In the genomic region with DNA sequence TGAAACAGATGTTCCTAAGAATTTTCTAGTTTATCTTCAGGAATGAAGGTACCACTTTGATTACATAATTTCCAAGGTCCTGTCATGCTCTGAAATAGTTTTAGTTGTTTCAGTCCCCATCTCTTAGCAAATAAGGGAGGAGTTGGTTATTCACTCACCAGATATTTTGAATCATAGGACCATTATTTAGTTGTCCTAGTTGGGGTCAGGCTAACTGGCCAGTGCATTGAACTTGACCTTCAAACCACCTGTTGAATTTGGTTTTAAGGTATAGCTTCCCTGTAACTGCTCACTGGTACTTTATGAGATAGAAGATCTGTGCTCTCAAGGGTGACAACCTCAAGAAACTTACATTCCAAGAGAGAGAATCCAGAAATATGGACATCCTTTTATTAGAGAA, we compare ENCODE assay signal across 15 cellular contexts. TPM values are rescaled to one million over a fixed set of nuclear protein-coding genes. Genes with fewer than 3 reads are reported as not detected.
DNase-seq lines count a peak whose midpoint lies in the region; ATAC-seq and TF ChIP-seq lines count a peak whose summit lies in the region.
"Had no signal": no experiment of that assay in that cellular context is flagged by ENCODE, and none has a peak within 500 bp of the region (broad histone marks: within the 10 kb centered on the region; RNA-seq: fewer than 3 reads in every experiment).

No MANE protein-coding gene starts in this region.

- TF ChIP-seq CTCF in RWPE2 (IDR thresholded peaks at IDR 0.05; ENCODE audit: poor library complexity, severe bottlenecking) (no peak), stomach (IDR thresholded peaks at IDR 0.05) (no peak)

- peaks cover 2% of the 10 kb centered on the region for H3K9me3 Mint-ChIP-seq in activated naive CD4-positive, alpha-beta T cell treated with anti-CD3 and anti-CD28 coated beads for 36 hours
- peaks cover 0 to 2% (median 0%) of the 10 kb centered on the region in 6 donors for H3K9me3 Mint-ChIP-seq in immature natural killer cell

- H3K27ac ChIP-seq in RWPE2 (ENCODE audit: poor library complexity, severe bottlenecking), result peak overlapping the region; percentile 84
- H3K27ac ChIP-seq in stomach, result peak overlapping the region in 3 of 5 donors; percentile 68 to 78 (median 71)

- H3K4me1 Mint-ChIP-seq in activated naive CD4-positive, alpha-beta T cell treated with anti-CD3 and anti-CD28 coated beads for 36 hours (ENCODE audit: low read depth), result peaks cover 88% of the 10 kb centered on the region
- H3K4me1 Mint-ChIP-seq in immature natural killer cell, result peaks cover 92 to 98% of the 10 kb centered on the region in 2 donors

- DNase-seq in activated naive CD4-positive, alpha-beta T cell treated with anti-CD3 and anti-CD28 coated beads for 36 hours, result no peak
- no peak for DNase-seq in activated naive CD4-positive, alpha-beta T cell treated with Interleukin-2 at 50 U/mL for 16 hours
- DNase-seq in RWPE2 (ENCODE audit: low spot score), result no peak
- no peak for DNase-seq in immature natural killer cell
- DNase-seq in stomach, result no peak
- DNase-seq in putamen (ENCODE audit: low spot score), result no peak
- no peak for DNase-seq in NCI-H146 (lab: John Stamatoyannopoulos, UW)
- DNase-seq: activated T-cell treated with anti-CD3 and anti-CD28 coated beads for 4 hours; effector CD8-positive, alpha-beta T cell; mesendoderm; NCI-H2081; SHP77 treated with DMSO at 0.1 percent for 48 hours; tibial artery had no signal

- H3K9me3 ChIP-seq in RWPE2 (ENCODE audit: severe bottlenecking) (no peaks in the 10 kb centered on the region), stomach (no peaks in the 10 kb centered on the region)
- H3K9me3 ChIP-seq: tibial artery had no signal

- TF ChIP-seq EP300 in stomach (IDR thresholded peaks at IDR 0.05), result no peak

- no peak for TF ChIP-seq POLR2A in stomach (IDR thresholded peaks at IDR 0.05)

- intact Hi-C loops in activated naive CD4-positive, alpha-beta T cell treated with anti-CD3 and anti-CD28 coated beads for 36 hours (cut with micrococcal nuclease), result loop anchor here (2.0 kb wide), 1 partner anchor 63 kb away; no protein-coding TSS in a partner anchor
- intact Hi-C loops in stomach (cut with DNase I; ENCODE audit: low total_unique reads), result no loop called here

- H3K27ac Mint-ChIP-seq in activated naive CD4-positive, alpha-beta T cell treated with anti-CD3 and anti-CD28 coated beads for 36 hours, result peak overlapping the region; percentile 97
- H3K27ac Mint-ChIP-seq in immature natural killer cell, result peak overlapping the region; percentile 71 to 88 (median 80)

- no peaks in the 10 kb centered on the region for H3K27me3 ChIP-seq in RWPE2 (ENCODE audit: insufficient read depth, poor library complexity, severe bottlenecking)
- no peaks in the 10 kb centered on the region for H3K27me3 ChIP-seq in stomach
- H3K27me3 ChIP-seq: tibial artery had no signal

- H3K4me3 ChIP-seq in RWPE2 (ENCODE audit: severe bottlenecking) (no peak overlapping the region), stomach (no peak overlapping the region)
- H3K4me3 ChIP-seq: tibial artery had no signal

- no peaks in the 10 kb centered on the region for H3K36me3 ChIP-seq in RWPE2 (ENCODE audit: low read depth)
- H3K36me3 ChIP-seq in stomach, result no peaks in the 10 kb centered on the region
- H3K36me3 ChIP-seq: tibial artery had no signal

- peaks cover 11% of the 10 kb centered on the region for H3K36me3 Mint-ChIP-seq in activated naive CD4-positive, alpha-beta T cell treated with anti-CD3 and anti-CD28 coated beads for 36 hours (ENCODE audit: low read depth)
- no peaks in the 10 kb centered on the region for H3K36me3 Mint-ChIP-seq in immature natural killer cell
- H3K36me3 Mint-ChIP-seq: brain had no signal

- H3K4me3 Mint-ChIP-seq in activated naive CD4-positive, alpha-beta T cell treated with anti-CD3 and anti-CD28 coated beads for 36 hours, result no peak overlapping the region
- H3K4me3 Mint-ChIP-seq in immature natural killer cell, result peak overlapping the region in 2 of 5 donors; percentile 12 to 43
- H3K4me3 Mint-ChIP-seq: brain had no signal

- ATAC-seq in RWPE2 (ENCODE audit: low read depth), result no peak
- no peak for ATAC-seq in HG02798 (IDR thresholded peaks at IDR 0.05; ENCODE audit: poor library complexity, unreplicated experiment)

- no peaks in the 10 kb centered on the region for H3K27me3 Mint-ChIP-seq in activated naive CD4-positive, alpha-beta T cell treated with anti-CD3 and anti-CD28 coated beads for 36 hours (ENCODE audit: low read depth)
- H3K27me3 Mint-ChIP-seq in immature natural killer cell (ENCODE audit: low read depth in 3 of 3), result peaks cover 2 to 4% (median 2%) of the 10 kb centered on the region in 3 donors
- H3K27me3 Mint-ChIP-seq: brain had no signal

- H3K4me1 ChIP-seq in RWPE2 (ENCODE audit: insufficient read depth, poor library complexity, severe bottlenecking) (peaks cover 49% of the 10 kb centered on the region), stomach (peaks cover 22 to 61% (median 40%) of the 10 kb centered on the region in 4 donors)

- CTCF ChIA-PET in activated naive CD4-positive, alpha-beta T cell treated with anti-CD3 and anti-CD28 coated beads for 36 hours (lab: Charles Lee), result interaction anchor here (1.2 to 2.6 kb wide), 7 partner anchors 11 to 61 kb away, joined by 3 to 8 read pairs (median 4); no protein-coding TSS in a partner anchor

RNA-seq across cellular contexts. Expression of a gene that starts 53.9 kb away (rescaled TPM):
- total RNA-seq in activated naive CD4-positive, alpha-beta T cell treated with anti-CD3 and anti-CD28 coated beads for 36 hours, result 100 to 1,000 TPM; 141 to 142 TPM
- polyA plus RNA-seq in immature natural killer cell (100 to 1,000 TPM in 2 of 3 donors, 10 to 100 TPM in 1; 99.7 to 162 (median 132) TPM), stomach (10 to 100 TPM in 2 of 3 donors, 1 to 10 TPM in 1; 9.6 to 18.4 (median 14.9) TPM)
- 10 to 100 TPM in 3 of 5 donors, 1 to 10 TPM in 2; 1.2 to 37.1 (median 10.7) TPM for total RNA-seq in stomach
